12 cellular contexts compared by ENCODE assay signal in the genomic region with DNA sequence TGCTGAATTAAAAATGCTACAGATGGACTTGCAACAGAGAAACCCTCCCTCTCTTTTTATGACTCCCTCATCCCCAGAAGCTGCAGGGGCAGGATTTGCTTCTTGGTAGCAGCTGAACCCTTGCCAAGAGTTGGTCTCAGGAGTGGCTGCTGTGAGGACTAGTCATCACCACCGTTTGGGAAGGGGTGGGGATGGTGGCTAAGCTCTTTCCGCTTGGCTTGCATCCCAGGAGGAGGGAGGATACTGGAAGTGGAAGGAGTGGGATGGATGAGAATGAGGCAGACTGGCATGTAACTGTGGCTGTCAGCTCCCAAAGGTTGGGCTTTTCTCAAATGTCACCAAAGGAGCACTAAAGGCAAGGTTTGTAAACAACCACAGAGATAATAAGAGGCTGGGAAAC. TPM values are rescaled to one million over a fixed set of nuclear protein-coding genes. Genes with fewer than 3 reads are reported as not detected.
DNase-seq lines count a peak whose midpoint lies in the region; ATAC-seq lines count a peak whose summit lies in the region.
"Had no signal": no experiment of that assay in that cellular context is flagged by ENCODE, and none has a peak within 500 bp of the region (broad histone marks: within the 10 kb centered on the region; RNA-seq: fewer than 3 reads in every experiment).

No MANE protein-coding gene starts in this region.

- peaks cover 27% of the 10 kb centered on the region for H3F3A ChIP-seq in GM23248 (ENCODE audit: insufficient read depth)

- H3K9ac ChIP-seq in GM23248: no peak overlapping the region

- intact Hi-C loops in naive thymus-derived CD4-positive, alpha-beta T cell (cut with micrococcal nuclease): no loop called here

- H3K4me1 ChIP-seq in GM23248 (ENCODE audit: insufficient read depth): peaks cover 31% of the 10 kb centered on the region
- no peaks in the 10 kb centered on the region for H3K4me1 ChIP-seq in naive thymus-derived CD4-positive, alpha-beta T cell (ENCODE audit: control insufficient read depth in 2 of 2, insufficient read depth in 2 of 2, low read length in 2 of 2)

- CTCF ChIA-PET in naive thymus-derived CD4-positive, alpha-beta T cell (lab: Charles Lee): no interaction called here

- ATAC-seq in esophagus mucosa (peak; percentile 89), HG03159 (IDR thresholded peaks at IDR 0.05; ENCODE audit: unreplicated experiment) (no peak)
- ATAC-seq in naive thymus-derived CD4-positive, alpha-beta T cell: no peak

- DNase-seq in GM23248 (peak; percentile 92), NCI-H226 (peak; percentile 94), renal cortical epithelial cell (ENCODE audit: low read depth) (peak; percentile 88), NCI-H1048 (lab: John Stamatoyannopoulos, UW) (no peak)
- no peak for DNase-seq in naive thymus-derived CD4-positive, alpha-beta T cell
- DNase-seq: activated CD4-positive, alpha-beta T cell treated with anti-CD3 and anti-CD28 coated beads, Interleukin-2, amount 50 U/mL, for 48 hours; glutamatergic neuron; MV-4-11; trophoblast cell had no signal

- H3K4me3 ChIP-seq in GM23248: no peak overlapping the region
- no peak overlapping the region for H3K4me3 ChIP-seq in naive thymus-derived CD4-positive, alpha-beta T cell (ENCODE audit: low read length)

- H3K27me3 Mint-ChIP-seq in naive thymus-derived CD4-positive, alpha-beta T cell: no peaks in the 10 kb centered on the region

- no peaks in the 10 kb centered on the region for H3K4me1 Mint-ChIP-seq in naive thymus-derived CD4-positive, alpha-beta T cell
- H3K4me1 Mint-ChIP-seq: nephron had no signal

- POLR2A ChIA-PET in naive thymus-derived CD4-positive, alpha-beta T cell (lab: Charles Lee): no interaction called here

- H3K36me3 ChIP-seq in GM23248 (ENCODE audit: low read depth): no peaks in the 10 kb centered on the region
- no peaks in the 10 kb centered on the region for H3K36me3 ChIP-seq in naive thymus-derived CD4-positive, alpha-beta T cell (ENCODE audit: control insufficient read depth in 2 of 3, insufficient read depth in 3 of 3, low read length in 3 of 3)

- no peaks in the 10 kb centered on the region for H3K79me2 ChIP-seq in GM23248 (ENCODE audit: insufficient read depth)

- H3K4me2 ChIP-seq in GM23248 (ENCODE audit: unreplicated experiment): peak overlapping the region; percentile 25

- H3K27me3 ChIP-seq in GM23248 (replicated peaks; ENCODE audit: insufficient read depth): no peaks in the 10 kb centered on the region
- H3K27me3 ChIP-seq in naive thymus-derived CD4-positive, alpha-beta T cell (ENCODE audit: control insufficient read depth in 2 of 2, insufficient read depth in 2 of 2, low read length in 2 of 2): peaks cover 0 to 3% of the 10 kb centered on the region in 2 donors

- in situ Hi-C loops in GM23248 (cut with MboI): no loop called here

- peak overlapping the region; percentile 77 for H2AFZ ChIP-seq in GM23248

- no peaks in the 10 kb centered on the region for H3K36me3 Mint-ChIP-seq in naive thymus-derived CD4-positive, alpha-beta T cell

- no peaks in the 10 kb centered on the region for H4K20me1 ChIP-seq in GM23248 (ENCODE audit: insufficient read depth)

- H3K4me3 Mint-ChIP-seq in naive thymus-derived CD4-positive, alpha-beta T cell: no peak overlapping the region
- H3K4me3 Mint-ChIP-seq: nephron had no signal

- H3K9me3 Mint-ChIP-seq in naive thymus-derived CD4-positive, alpha-beta T cell: peaks cover 0 to 7% (median 0%) of the 10 kb centered on the region in 11 donors
- H3K9me3 Mint-ChIP-seq: nephron had no signal

- WGBS in GM23248 (ENCODE audit: low coverage in 1 of 2, low lambda C conversion rate in 2 of 2, missing lambda C conversion rate in 2 of 2), 2 experiments: 12% methylated on average over 2 of the region's 2 CpGs

- H3K27ac ChIP-seq in GM23248: peak overlapping the region; percentile 22
- no peak overlapping the region for H3K27ac ChIP-seq in naive thymus-derived CD4-positive, alpha-beta T cell (ENCODE audit: low read depth, low read length)

- H3K9me2 ChIP-seq in GM23248 (ENCODE audit: insufficient read depth): no peaks in the 10 kb centered on the region

- no peak overlapping the region for H3K27ac Mint-ChIP-seq in naive thymus-derived CD4-positive, alpha-beta T cell
- H3K27ac Mint-ChIP-seq: nephron had no signal

- no peaks in the 10 kb centered on the region for H3K9me3 ChIP-seq in GM23248 (ENCODE audit: low read depth)
- no peaks in the 10 kb centered on the region for H3K9me3 ChIP-seq in naive thymus-derived CD4-positive, alpha-beta T cell (ENCODE audit: control insufficient read depth in 2 of 3, low read length in 3 of 3)

RNA-seq across cellular contexts. Expression of gene COL24A1, which starts 50.8 kb away (rescaled TPM):
- total RNA-seq in GM23248 (2014; rRNA removed; shearing (Covaris generic)): 0.22 and 0.25 TPM in 2 replicates
- 0.22 and 0.23 TPM in 2 replicates for polyA plus RNA-seq in GM23248 (2016; fragmentation: Nextera tagmentation; extraction: Ambion mirVana)
- total RNA-seq in esophagus mucosa: not detected
- total RNA-seq in renal cortical epithelial cell: under 0.01 and 0.20 TPM in 2 replicates
- total RNA-seq in naive thymus-derived CD4-positive, alpha-beta T cell: 1 to 10 TPM in 1 of 5 experiments, under 1 TPM in 1, not detected in 3; 0.40 to 1.5 TPM
- not detected for polyA plus RNA-seq in naive thymus-derived CD4-positive, alpha-beta T cell

Comparison
In these comparisons a context has a peak if more than half of its experiments do, and no peak if none do; other contexts are left out.
1. DNase-seq: peak in GM23248 (single experiment), NCI-H226 (single experiment) and renal cortical epithelial cell (single experiment); none in naive thymus-derived CD4-positive, alpha-beta T cell (0 of 9) and NCI-H1048 (single experiment).